In the genomic region with DNA sequence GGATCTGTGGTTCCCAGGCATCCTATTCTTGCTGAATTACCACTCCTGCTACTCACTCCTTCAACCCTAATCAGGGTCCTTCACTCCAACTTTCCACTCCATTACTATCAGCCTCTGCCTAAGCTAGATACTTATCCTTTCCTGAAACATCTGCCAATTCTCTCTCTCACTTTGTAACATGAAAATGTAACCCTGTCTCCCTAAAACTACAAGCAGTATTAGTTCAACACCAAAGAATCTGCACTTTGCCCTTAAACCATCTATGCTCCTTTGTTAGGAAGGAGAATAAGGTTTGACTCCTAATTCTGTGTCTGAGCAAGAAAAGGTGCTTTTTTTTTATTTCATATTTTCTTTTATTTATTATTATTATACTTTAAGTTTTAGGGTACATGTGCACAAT, we compare ENCODE assay signal across 35 cellular contexts.
"Had no signal": no experiment of that assay in that cellular context is flagged by ENCODE, and none has a peak within 500 bp of the region (broad histone marks: within the 10 kb centered on the region; RNA-seq: fewer than 3 reads in every experiment).

No MANE protein-coding gene starts in this region.

- H3K9me3 Mint-ChIP-seq: activated CD4-positive, alpha-beta memory T cell treated with anti-CD3 and anti-CD28 coated beads for 36 hours; activated naive CD4-positive, alpha-beta T cell treated with anti-CD3 and anti-CD28 coated beads, Interleukin-2, amount 10 ng/mL, durations not matched to agents 7 days and 5 days; activated naive CD4-positive, alpha-beta T cell treated with anti-CD3 and anti-CD28 coated beads, Interleukin-2, amount 50 U/mL, for 72 hours; activated naive CD8-positive, alpha-beta T cell treated with anti-CD3 and anti-CD28 coated beads, Interleukin-2, amount 10 ng/mL, durations not matched to agents 7 days and 5 days; activated T-helper 2 cell treated with anti-CD3 and anti-CD28 coated beads, Interferon-gamma antibody, Interleukin-2, Interleukin-4, amounts not matched to agents 10 μg/mL and 5 μg/mL and 100 μg/mL, durations not matched to agents 14 hours and 24 hours and 36 hours; central memory CD8-positive, alpha-beta T cell; effector memory CD8-positive, alpha-beta T cell; T-helper 2 cell treated with Interferon-gamma antibody and Interleukin-4, amounts not matched to agents 5 μg/mL and 100 μg/mL, for 36 hours had no signal

- H3K4me1 Mint-ChIP-seq: activated naive CD4-positive, alpha-beta T cell treated with anti-CD3 and anti-CD28 coated beads, Interleukin-2, amount 10 ng/mL, durations not matched to agents 7 days and 5 days; central memory CD8-positive, alpha-beta T cell; T-helper 17 cell had no signal

- H3K27ac Mint-ChIP-seq: activated CD4-positive, alpha-beta memory T cell treated with anti-CD3 and anti-CD28 coated beads for 36 hours; activated CD4-positive, alpha-beta T cell treated with anti-CD3 and anti-CD28 coated beads for 36 hours; activated CD4-positive, alpha-beta T cell treated with anti-CD3 and anti-CD28 coated beads, Interleukin-2, amount 10 ng/mL, durations not matched to agents 24 days and 14 days; activated CD8-positive, alpha-beta memory T cell treated with anti-CD3 and anti-CD28 coated beads, Interleukin-2, amount 10 ng/mL, durations not matched to agents 7 days and 5 days; activated CD8-positive, alpha-beta T cell treated with anti-CD3 and anti-CD28 coated beads, Interleukin-2, amount 10 ng/mL, durations not matched to agents 7 days and 5 days; activated naive CD4-positive, alpha-beta T cell treated with anti-CD3 and anti-CD28 coated beads, Interleukin-2, amount 10 ng/mL, durations not matched to agents 7 days and 5 days; activated naive CD4-positive, alpha-beta T cell treated with anti-CD3 and anti-CD28 coated beads, Interleukin-2, amount 50 U/mL, for 72 hours; activated naive CD8-positive, alpha-beta T cell treated with anti-CD3 and anti-CD28 coated beads, Interleukin-2, amount 10 ng/mL, durations not matched to agents 7 days and 5 days; activated T-helper 1 cell treated with anti-CD3 and anti-CD28 coated beads, Interleukin-12 subunit alpha, Interleukin-12 subunit beta, Interleukin-2, Interleukin-4 antibody, amounts not matched to agents 30 ng/mL and 10 ng/mL and 1 ng/mL, durations not matched to agents 14 hours and 24 hours and 36 hours; activated T-helper 2 cell treated with anti-CD3 and anti-CD28 coated beads, Interferon-gamma antibody, Interleukin-2, Interleukin-4, amounts not matched to agents 10 μg/mL and 5 μg/mL and 100 μg/mL, durations not matched to agents 14 hours and 24 hours and 36 hours; effector memory CD8-positive, alpha-beta T cell; T-helper 17 cell; T-helper 2 cell treated with Interferon-gamma antibody and Interleukin-4, amounts not matched to agents 5 μg/mL and 100 μg/mL, for 36 hours had no signal

- H3K4me3 ChIP-seq: ascending aorta, esophagus squamous epithelium, gastroesophageal sphincter had no signal

- H3K27ac ChIP-seq: ascending aorta, brain microvascular endothelial cell, epithelial cell of prostate, esophagus squamous epithelium, gastroesophageal sphincter had no signal

- H3K36me3 ChIP-seq: ascending aorta, brain microvascular endothelial cell, esophagus squamous epithelium, gastroesophageal sphincter had no signal

- FAIRE-seq: bronchial epithelial cell, colon had no signal

- ATAC-seq: activated CD4-positive, alpha-beta T cell treated with anti-CD3 and anti-CD28 coated beads for 36 hours; activated CD8-positive, alpha-beta memory T cell treated with anti-CD3 and anti-CD28 coated beads, Interleukin-2, amount 10 ng/mL, durations not matched to agents 7 days and 5 days; activated CD8-positive, alpha-beta T cell treated with anti-CD3 and anti-CD28 coated beads, Interleukin-2, amount 10 ng/mL, durations not matched to agents 7 days and 5 days; activated naive CD4-positive, alpha-beta T cell treated with anti-CD3 and anti-CD28 coated beads, Interleukin-2, amount 50 U/mL, for 72 hours; effector memory CD8-positive, alpha-beta T cell; gastroesophageal sphincter; T-helper 17 cell had no signal

- DNase-seq: activated CD4-positive, alpha-beta memory T cell treated with anti-CD3 and anti-CD28 coated beads for 36 hours; activated CD4-positive, alpha-beta T cell treated with anti-CD3 and anti-CD28 coated beads for 36 hours; activated CD4-positive, alpha-beta T cell treated with anti-CD3 and anti-CD28 coated beads, Interleukin-2, amount 10 ng/mL, durations not matched to agents 24 days and 14 days; activated CD4-positive, CD25-positive, alpha-beta regulatory T cell; activated CD4-positive, CD25-positive, alpha-beta regulatory T cell treated with anti-CD3 and anti-CD28 coated beads, Interleukin-2, amount 50 U/mL, for 72 hours; activated CD8-positive, alpha-beta memory T cell treated with anti-CD3 and anti-CD28 coated beads, Interleukin-2, amount 10 ng/mL, durations not matched to agents 7 days and 5 days; activated CD8-positive, alpha-beta memory T cell treated with anti-CD3 and anti-CD28 coated beads, Interleukin-2, amount 50 U/mL, for 4 hours; activated CD8-positive, alpha-beta T cell treated with anti-CD3 and anti-CD28 coated beads, Interleukin-2, amount 10 ng/mL, durations not matched to agents 7 days and 5 days; activated effector memory CD4-positive, alpha-beta T cell treated with anti-CD3 and anti-CD28 coated beads, Interleukin-2, amount 50 U/mL, for 16 hours; activated naive CD4-positive, alpha-beta T cell; activated naive CD4-positive, alpha-beta T cell treated with anti-CD3 and anti-CD28 coated beads, Interleukin-2, amount 10 ng/mL, durations not matched to agents 7 days and 5 days; activated naive CD8-positive, alpha-beta T cell treated with anti-CD3 and anti-CD28 coated beads, Interleukin-2, amount 10 ng/mL, durations not matched to agents 7 days and 5 days; activated T-cell treated with anti-CD3 and anti-CD28 coated beads, Interleukin-2, amount 50 U/mL, for 1 hour; activated T-cell treated with anti-CD3 and anti-CD28 coated beads, Interleukin-2, amount 50 U/mL, for 48 hours; brain microvascular endothelial cell; cortex of kidney; dermis blood vessel endothelial cell; effector CD4-positive, alpha-beta T cell; effector memory CD8-positive, alpha-beta T cell; esophagus squamous epithelium; foreskin melanocyte; head of caudate nucleus; T-helper 1 cell; T-helper 17 cell; T1000 had no signal

- H3K27me3 ChIP-seq: ascending aorta, brain microvascular endothelial cell, esophagus squamous epithelium, gastroesophageal sphincter had no signal

- H3K4me3 Mint-ChIP-seq: activated CD4-positive, alpha-beta memory T cell treated with anti-CD3 and anti-CD28 coated beads for 36 hours; activated CD4-positive, alpha-beta T cell treated with anti-CD3 and anti-CD28 coated beads for 36 hours; activated CD4-positive, alpha-beta T cell treated with anti-CD3 and anti-CD28 coated beads, Interleukin-2, amount 10 ng/mL, durations not matched to agents 24 days and 14 days; activated CD8-positive, alpha-beta memory T cell treated with anti-CD3 and anti-CD28 coated beads, Interleukin-2, amount 10 ng/mL, durations not matched to agents 7 days and 5 days; activated CD8-positive, alpha-beta T cell treated with anti-CD3 and anti-CD28 coated beads, Interleukin-2, amount 10 ng/mL, durations not matched to agents 7 days and 5 days; activated naive CD4-positive, alpha-beta T cell treated with anti-CD3 and anti-CD28 coated beads, Interleukin-2, amount 10 ng/mL, durations not matched to agents 7 days and 5 days; activated naive CD8-positive, alpha-beta T cell treated with anti-CD3 and anti-CD28 coated beads, Interleukin-2, amount 10 ng/mL, durations not matched to agents 7 days and 5 days; activated T-helper 1 cell treated with anti-CD3 and anti-CD28 coated beads, Interleukin-12 subunit alpha, Interleukin-12 subunit beta, Interleukin-2, Interleukin-4 antibody, amounts not matched to agents 30 ng/mL and 10 ng/mL and 1 ng/mL, durations not matched to agents 14 hours and 24 hours and 36 hours; central memory CD8-positive, alpha-beta T cell; effector memory CD8-positive, alpha-beta T cell; T-helper 17 cell; T-helper 2 cell treated with Interferon-gamma antibody and Interleukin-4, amounts not matched to agents 5 μg/mL and 100 μg/mL, for 36 hours had no signal

- H3K9me3 ChIP-seq: ascending aorta, esophagus squamous epithelium, gastroesophageal sphincter had no signal

- H3K4me1 ChIP-seq: ascending aorta, gastroesophageal sphincter had no signal

- H3K36me3 Mint-ChIP-seq: activated CD4-positive, alpha-beta memory T cell treated with anti-CD3 and anti-CD28 coated beads for 36 hours; activated CD8-positive, alpha-beta memory T cell treated with anti-CD3 and anti-CD28 coated beads, Interleukin-2, amount 10 ng/mL, durations not matched to agents 7 days and 5 days; activated naive CD4-positive, alpha-beta T cell treated with anti-CD3 and anti-CD28 coated beads, Interleukin-2, amount 10 ng/mL, durations not matched to agents 7 days and 5 days; activated naive CD4-positive, alpha-beta T cell treated with anti-CD3 and anti-CD28 coated beads, Interleukin-2, amount 50 U/mL, for 72 hours; activated naive CD8-positive, alpha-beta T cell treated with anti-CD3 and anti-CD28 coated beads, Interleukin-2, amount 10 ng/mL, durations not matched to agents 7 days and 5 days had no signal
